ENCODE assay signal across 8 cellular contexts in genomic region chr7:112449353-112449752, GRCh38. TPM values are rescaled to one million over a fixed set of nuclear protein-coding genes. Genes with fewer than 3 reads are reported as not detected.
DNase-seq lines count a peak whose midpoint lies in the region; ATAC-seq and TF ChIP-seq lines count a peak whose summit lies in the region.

No MANE protein-coding gene starts in this region.

- peak overlapping the region; percentile 99 for H3K4me3 ChIP-seq in CD8-positive, alpha-beta T cell (ENCODE audit: low read depth, low read length)
- H3K4me3 ChIP-seq in skeletal muscle tissue (ENCODE audit: low read length in 3 of 3) = peak overlapping the region; percentile 88 to 97 (median 94)

- intact Hi-C loops in CD8-positive, alpha-beta T cell (cut with DNase I, micrococcal nuclease) = loop anchor here in 1 of 2 experiments (2.0 kb wide), 1 partner anchor 57 kb away; no protein-coding TSS in a partner anchor
- intact Hi-C loops in activated T-helper 2 cell treated with anti-CD3 and anti-CD28 coated beads, Interferon-gamma antibody, Interleukin-2, Interleukin-4, amounts not matched to agents 10 μg/mL and 5 μg/mL and 100 μg/mL, durations not matched to agents 14 hours and 24 hours and 36 hours (cut with micrococcal nuclease) = no loop called here

- H3K27me3 Mint-ChIP-seq in CD8-positive, alpha-beta T cell (ENCODE audit: low read depth) = no peaks in the 10 kb centered on the region
- no peaks in the 10 kb centered on the region for H3K27me3 Mint-ChIP-seq in activated T-helper 2 cell treated with anti-CD3 and anti-CD28 coated beads, Interferon-gamma antibody, Interleukin-2, Interleukin-4, amounts not matched to agents 10 μg/mL and 5 μg/mL and 100 μg/mL, durations not matched to agents 14 hours and 24 hours and 36 hours (ENCODE audit: low read depth)

- peaks cover 39% of the 10 kb centered on the region for H3K4me1 Mint-ChIP-seq in CD8-positive, alpha-beta T cell (ENCODE audit: low read depth)
- peaks cover 49% of the 10 kb centered on the region for H3K4me1 Mint-ChIP-seq in activated T-helper 2 cell treated with anti-CD3 and anti-CD28 coated beads, Interferon-gamma antibody, Interleukin-2, Interleukin-4, amounts not matched to agents 10 μg/mL and 5 μg/mL and 100 μg/mL, durations not matched to agents 14 hours and 24 hours and 36 hours (ENCODE audit: low read depth)

- H3K27me3 ChIP-seq in CD8-positive, alpha-beta T cell (ENCODE audit: insufficient read depth, low read length) = no peaks in the 10 kb centered on the region
- H3K27me3 ChIP-seq in skeletal muscle tissue (ENCODE audit: control insufficient read depth in 3 of 3, insufficient read depth in 3 of 3, low read length in 3 of 3) = no peaks in the 10 kb centered on the region

- no peak for TF ChIP-seq CTCF in CD8-positive, alpha-beta T cell (IDR thresholded peaks at IDR 0.05)

- H3K27ac Mint-ChIP-seq in CD8-positive, alpha-beta T cell = peak overlapping the region; percentile 97
- peak overlapping the region; percentile 98 for H3K27ac Mint-ChIP-seq in activated T-helper 2 cell treated with anti-CD3 and anti-CD28 coated beads, Interferon-gamma antibody, Interleukin-2, Interleukin-4, amounts not matched to agents 10 μg/mL and 5 μg/mL and 100 μg/mL, durations not matched to agents 14 hours and 24 hours and 36 hours

- no peaks in the 10 kb centered on the region for H3K36me3 ChIP-seq in CD8-positive, alpha-beta T cell (ENCODE audit: insufficient read depth, low read length)
- H3K36me3 ChIP-seq in skeletal muscle tissue (ENCODE audit: control insufficient read depth in 3 of 3, insufficient read depth in 3 of 3, low read length in 3 of 3) = peaks cover 0 to 4% (median 0%) of the 10 kb centered on the region in 3 donors

- peaks cover 13% of the 10 kb centered on the region for H3K36me3 Mint-ChIP-seq in CD8-positive, alpha-beta T cell
- peaks cover 12% of the 10 kb centered on the region for H3K36me3 Mint-ChIP-seq in activated T-helper 2 cell treated with anti-CD3 and anti-CD28 coated beads, Interferon-gamma antibody, Interleukin-2, Interleukin-4, amounts not matched to agents 10 μg/mL and 5 μg/mL and 100 μg/mL, durations not matched to agents 14 hours and 24 hours and 36 hours (ENCODE audit: low read depth)

- H3K9me3 Mint-ChIP-seq in CD8-positive, alpha-beta T cell = no peaks in the 10 kb centered on the region
- no peaks in the 10 kb centered on the region for H3K9me3 Mint-ChIP-seq in activated T-helper 2 cell treated with anti-CD3 and anti-CD28 coated beads, Interferon-gamma antibody, Interleukin-2, Interleukin-4, amounts not matched to agents 10 μg/mL and 5 μg/mL and 100 μg/mL, durations not matched to agents 14 hours and 24 hours and 36 hours

- CTCF ChIA-PET in CD8-positive, alpha-beta T cell (lab: Charles Lee) = interaction anchor here (1.0 to 1.3 kb wide), 3 partner anchors 8 to 243 kb away, joined by 3 read pairs; partner anchors contain the start of gene ZNF277

- peak in 5 of 7 experiments; percentile 13 to 50 (median 37) for DNase-seq in CD8-positive, alpha-beta T cell
- peak; percentile 81 for DNase-seq in M059J (ENCODE audit: low read depth)
- DNase-seq in activated T-helper 2 cell treated with anti-CD3 and anti-CD28 coated beads, Interferon-gamma antibody, Interleukin-2, Interleukin-4, amounts not matched to agents 10 μg/mL and 5 μg/mL and 100 μg/mL, durations not matched to agents 14 hours and 24 hours and 36 hours (ENCODE audit: low spot score) = no peak
- DNase-seq in glomerular visceral epithelial cell (ENCODE audit: extremely low spot score) = peak; percentile 51
- no peak for DNase-seq in NCI-H187 treated with DMSO at 0.1 percent for 48 hours (lab: John Stamatoyannopoulos, UW)
- no peak for DNase-seq in iPS-NIHi11 (ENCODE audit: low spot score)
- DNase-seq in cerebellar cortex (ENCODE audit: low spot score) = no peak

- H3K9ac ChIP-seq in skeletal muscle tissue (ENCODE audit: low read depth in 1 of 3, low read length in 3 of 3) = peak overlapping the region; percentile 79 to 99 (median 87)

- peak overlapping the region; percentile 99 for H3K27ac ChIP-seq in CD8-positive, alpha-beta T cell (ENCODE audit: low read depth, low read length)
- peak overlapping the region; percentile 99 for H3K27ac ChIP-seq in skeletal muscle tissue (ENCODE audit: low read depth, low read length)

- no peaks in the 10 kb centered on the region for H3K9me3 ChIP-seq in CD8-positive, alpha-beta T cell (ENCODE audit: low read length)
- no peaks in the 10 kb centered on the region for H3K9me3 ChIP-seq in skeletal muscle tissue (ENCODE audit: control insufficient read depth in 3 of 3, low read length in 3 of 3)

- peak overlapping the region; percentile 98 for H3K4me3 Mint-ChIP-seq in CD8-positive, alpha-beta T cell
- H3K4me3 Mint-ChIP-seq in activated T-helper 2 cell treated with anti-CD3 and anti-CD28 coated beads, Interferon-gamma antibody, Interleukin-2, Interleukin-4, amounts not matched to agents 10 μg/mL and 5 μg/mL and 100 μg/mL, durations not matched to agents 14 hours and 24 hours and 36 hours (ENCODE audit: low read depth) = peak overlapping the region; percentile 97

- POLR2A ChIA-PET in CD8-positive, alpha-beta T cell (lab: Charles Lee) = interaction anchor here (0.6 to 3.9 kb wide), 7 partner anchors 14 to 490 kb away, joined by 3 to 30 read pairs (median 5); partner anchors contain the start of genes DOCK4 and ZNF277

- peaks cover 26% of the 10 kb centered on the region for H3K4me1 ChIP-seq in CD8-positive, alpha-beta T cell (ENCODE audit: insufficient read depth, low read length)
- peaks cover 13 to 30% (median 23%) of the 10 kb centered on the region in 3 donors for H3K4me1 ChIP-seq in skeletal muscle tissue (ENCODE audit: control insufficient read depth in 3 of 3, insufficient read depth in 3 of 3, low read length in 3 of 3)

- ATAC-seq in CD8-positive, alpha-beta T cell = peak; percentile 12

RNA-seq across cellular contexts. Expression of gene IFRD1, which starts 0.9 kb away (rescaled TPM):
- 100 to 1,000 TPM; 292 to 301 TPM for total RNA-seq in CD8-positive, alpha-beta T cell
- total RNA-seq in M059J (2014; rRNA removed; shearing (Covaris generic)) = 60.2 and 78.6 TPM in 2 replicates
- total RNA-seq in activated T-helper 2 cell treated with anti-CD3 and anti-CD28 coated beads, Interferon-gamma antibody, Interleukin-2, Interleukin-4, amounts not matched to agents 10 μg/mL and 5 μg/mL and 100 μg/mL, durations not matched to agents 14 hours and 24 hours and 36 hours = 49.5 and 51.7 TPM in 2 replicates
- 15.1 TPM for total RNA-seq in skeletal muscle tissue

RNA-seq across cellular contexts. Expression of gene LSMEM1, which starts 31.4 kb away (rescaled TPM):
- 1 to 10 TPM; 1.5 to 2.1 TPM for total RNA-seq in CD8-positive, alpha-beta T cell
- 1.3 TPM in 1 of 2 replicates, not detected in the other for total RNA-seq in M059J (2014; rRNA removed; shearing (Covaris generic))
- total RNA-seq in activated T-helper 2 cell treated with anti-CD3 and anti-CD28 coated beads, Interferon-gamma antibody, Interleukin-2, Interleukin-4, amounts not matched to agents 10 μg/mL and 5 μg/mL and 100 μg/mL, durations not matched to agents 14 hours and 24 hours and 36 hours = 1.3 and 2.4 TPM in 2 replicates
- total RNA-seq in skeletal muscle tissue = 13.0 TPM

Comparison
In these comparisons a context has a peak if more than half of its experiments do, and no peak if none do; other contexts are left out.
1. DNase-seq: peak in CD8-positive, alpha-beta T cell (5 of 7), M059J (single experiment) and glomerular visceral epithelial cell (single experiment); none in activated T-helper 2 cell treated with anti-CD3 and anti-CD28 coated beads, Interferon-gamma antibody, Interleukin-2, Interleukin-4, amounts not matched to agents 10 μg/mL and 5 μg/mL and 100 μg/mL, durations not matched to agents 14 hours and 24 hours and 36 hours (single experiment), NCI-H187 treated with DMSO at 0.1 percent for 48 hours (single experiment), iPS-NIHi11 (single experiment) and cerebellar cortex (single experiment).